Comparison of ENCODE assay signal across 1 cellular context in the genomic region with DNA sequence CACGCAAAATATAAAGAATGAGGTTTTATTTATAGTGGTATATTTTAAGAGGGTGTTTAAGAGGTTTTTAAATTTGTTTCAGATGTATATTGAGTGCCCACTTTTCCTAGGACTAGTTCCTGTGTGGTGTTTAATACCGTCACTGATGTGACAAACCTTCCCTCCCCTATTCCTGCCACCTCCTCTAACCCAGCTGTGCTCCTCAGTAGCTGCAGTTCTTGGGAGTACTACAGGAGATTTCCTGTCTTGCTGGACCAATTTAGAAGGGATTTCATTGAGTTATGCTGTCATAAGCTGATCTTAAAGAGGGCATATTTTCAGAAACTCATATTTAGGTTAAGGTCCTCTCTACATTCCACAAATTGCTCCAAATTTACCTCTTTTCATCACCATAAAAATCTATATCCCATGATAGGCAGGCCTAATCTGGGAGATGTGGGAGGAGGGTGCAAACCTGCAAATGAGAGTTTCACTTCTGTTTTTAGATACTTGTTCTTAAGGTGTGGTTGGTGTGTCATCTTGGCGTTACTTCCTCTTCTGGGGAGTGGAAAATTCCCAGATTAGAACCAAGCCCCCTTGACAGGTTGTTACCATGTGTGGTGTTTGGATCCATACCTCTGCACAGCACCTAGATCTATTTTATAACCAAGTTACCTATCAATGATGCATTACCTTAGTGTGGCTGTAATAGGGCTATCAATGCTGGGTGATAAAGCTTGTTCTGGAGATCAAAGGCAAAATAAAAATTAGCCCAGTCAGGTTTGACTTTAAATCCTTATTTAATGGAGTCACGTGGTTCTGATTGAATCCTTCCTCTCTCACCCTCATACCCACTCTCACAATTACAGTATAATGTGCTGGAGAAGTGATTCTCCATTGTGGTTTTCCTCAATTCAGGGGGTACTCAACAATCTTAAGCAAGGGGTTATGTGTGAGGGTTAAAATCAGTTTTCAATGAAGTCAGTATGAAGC.
TF ChIP-seq lines count a peak whose summit lies in the region.

No MANE protein-coding gene starts in this region.

TF ChIP-seq in GM12878, 131 proteins besides CTCF, POLR2A, EP300 and RAD21 (continued from another document and continues in another):
- TF ChIP-seq, protein P1, sequence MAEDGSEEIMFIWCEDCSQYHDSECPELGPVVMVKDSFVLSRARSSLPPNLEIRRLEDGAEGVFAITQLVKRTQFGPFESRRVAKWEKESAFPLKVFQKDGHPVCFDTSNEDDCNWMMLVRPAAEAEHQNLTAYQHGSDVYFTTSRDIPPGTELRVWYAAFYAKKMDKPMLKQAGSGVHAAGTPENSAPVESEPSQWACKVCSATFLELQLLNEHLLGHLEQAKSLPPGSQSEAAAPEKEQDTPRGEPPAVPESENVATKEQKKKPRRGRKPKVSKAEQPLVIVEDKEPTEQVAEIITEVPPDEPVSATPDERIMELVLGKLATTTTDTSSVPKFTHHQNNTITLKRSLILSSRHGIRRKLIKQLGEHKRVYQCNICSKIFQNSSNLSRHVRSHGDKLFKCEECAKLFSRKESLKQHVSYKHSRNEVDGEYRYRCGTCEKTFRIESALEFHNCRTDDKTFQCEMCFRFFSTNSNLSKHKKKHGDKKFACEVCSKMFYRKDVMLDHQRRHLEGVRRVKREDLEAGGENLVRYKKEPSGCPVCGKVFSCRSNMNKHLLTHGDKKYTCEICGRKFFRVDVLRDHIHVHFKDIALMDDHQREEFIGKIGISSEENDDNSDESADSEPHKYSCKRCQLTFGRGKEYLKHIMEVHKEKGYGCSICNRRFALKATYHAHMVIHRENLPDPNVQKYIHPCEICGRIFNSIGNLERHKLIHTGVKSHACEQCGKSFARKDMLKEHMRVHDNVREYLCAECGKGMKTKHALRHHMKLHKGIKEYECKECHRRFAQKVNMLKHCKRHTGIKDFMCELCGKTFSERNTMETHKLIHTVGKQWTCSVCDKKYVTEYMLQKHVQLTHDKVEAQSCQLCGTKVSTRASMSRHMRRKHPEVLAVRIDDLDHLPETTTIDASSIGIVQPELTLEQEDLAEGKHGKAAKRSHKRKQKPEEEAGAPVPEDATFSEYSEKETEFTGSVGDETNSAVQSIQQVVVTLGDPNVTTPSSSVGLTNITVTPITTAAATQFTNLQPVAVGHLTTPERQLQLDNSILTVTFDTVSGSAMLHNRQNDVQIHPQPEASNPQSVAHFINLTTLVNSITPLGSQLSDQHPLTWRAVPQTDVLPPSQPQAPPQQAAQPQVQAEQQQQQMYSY (CRISPR knock-in tag; IDR thresholded peaks at IDR 0.05): no peak
- TF ChIP-seq NR2C1 (IDR thresholded peaks at IDR 0.05) (no peak), FOXM1 (IDR thresholded peaks at IDR 0.05; ENCODE audit: low read depth, low read length) (peak; percentile 95), EZH2 (IDR thresholded peaks at IDR 0.05; ENCODE audit: borderline replicate concordance, control insufficient read depth, low read depth, low read length) (no peak), MXI1 (IDR thresholded peaks at IDR 0.05; ENCODE audit: low read depth, low read length) (peak; percentile 11; the same call in 1 of the 2 replicates), MLLT1 (IDR thresholded peaks at IDR 0.05) (peak; percentile 66; the same call in 1 of the 2 replicates), ASH2L (IDR thresholded peaks at IDR 0.05; ENCODE audit: borderline replicate concordance, low read depth) (no peak), BRCA1 (IDR thresholded peaks at IDR 0.05; ENCODE audit: low read depth, low read length) (no peak), JUND (IDR thresholded peaks at IDR 0.05; ENCODE audit: low read depth, low read length) (peak; percentile 68; the same call in 1 of the 2 replicates), MTA3 (IDR thresholded peaks at IDR 0.05; ENCODE audit: borderline replicate concordance, low read length) (peak; percentile 88; the same call in 1 of the 2 replicates), CHD4 (IDR thresholded peaks at IDR 0.05) (0 out of 2 replicates have a peak, but pooled peaks have one; percentile 39), SPI1 (IDR thresholded peaks at IDR 0.05; ENCODE audit: borderline replicate concordance, insufficient read depth, low read depth, low read length) (peak; percentile 99), RCOR1 (conservative IDR thresholded peaks at IDR 0.05; ENCODE audit: low read depth, low read length) (peak; percentile 72; the same call in 1 of the 2 replicates), RFX5 (IDR thresholded peaks at IDR 0.05; ENCODE audit: low read depth, low read length) (no peak), E4F1 (IDR thresholded peaks at IDR 0.05; ENCODE audit: borderline replicate concordance, partially characterized antibody) (no peak), TARDBP (IDR thresholded peaks at IDR 0.05; ENCODE audit: borderline replicate concordance) (no peak), NRF1 (conservative IDR thresholded peaks at IDR 0.05; ENCODE audit: low read depth, low read length) (no peak), SUZ12 (IDR thresholded peaks at IDR 0.05; ENCODE audit: unreplicated experiment) (no peak), SREBF2 (IDR thresholded peaks at IDR 0.05; ENCODE audit: low read length) (no peak), SIX5 (IDR thresholded peaks at IDR 0.05; ENCODE audit: low read depth, low read length, severe bottlenecking) (no peak), IKZF2 (IDR thresholded peaks at IDR 0.05) (peak; percentile 100), RAD51 (IDR thresholded peaks at IDR 0.05) (peak; percentile 93), ATF7 (IDR thresholded peaks at IDR 0.05; ENCODE audit: low read depth) (peak; percentile 85), NFXL1 (IDR thresholded peaks at IDR 0.05; ENCODE audit: borderline replicate concordance) (no peak), CBFB (IDR thresholded peaks at IDR 0.05; ENCODE audit: low read depth) (peak; percentile 62; the same call in 1 of the 2 replicates), ZNF217 (IDR thresholded peaks at IDR 0.05) (peak; percentile 89), PAX8 (IDR thresholded peaks at IDR 0.05) (no peak), SREBF1 (IDR thresholded peaks at IDR 0.05; ENCODE audit: low read length) (no peak), FOXK2 (IDR thresholded peaks at IDR 0.05) (no peak), ATF3 (IDR thresholded peaks at IDR 0.05; ENCODE audit: borderline replicate concordance, extremely low read depth, low read depth, low read length) (no peak), CREM (IDR thresholded peaks at IDR 0.05; ENCODE audit: low read depth) (peak; percentile 86), PAX5 (IDR thresholded peaks at IDR 0.05; ENCODE audit: borderline replicate concordance, low read depth, low read length) (peak; percentile 86), TCF12 (IDR thresholded peaks at IDR 0.05; ENCODE audit: low read depth, low read length) (0 out of 2 replicates have a peak, but pooled peaks have one; percentile 42), SMAD1 (IDR thresholded peaks at IDR 0.05; ENCODE audit: low read depth, partially characterized antibody) (peak; percentile 45), JUNB (IDR thresholded peaks at IDR 0.05) (peak; percentile 81), CREB1 (IDR thresholded peaks at IDR 0.05; ENCODE audit: low read depth) (peak; percentile 58; the same call in 1 of the 2 replicates), POLR2AphosphoS5 (IDR thresholded peaks at IDR 0.05; ENCODE audit: low read length) (no peak), DPF2 (IDR thresholded peaks at IDR 0.05) (peak; percentile 100), RB1 (IDR thresholded peaks at IDR 0.05; ENCODE audit: borderline replicate concordance) (peak; percentile 38; the same call in 1 of the 2 replicates), RBBP5 (conservative IDR thresholded peaks at IDR 0.05) (no peak), TCF7 (IDR thresholded peaks at IDR 0.05; ENCODE audit: borderline replicate concordance) (peak; percentile 66; the same call in 1 of the 2 replicates), MEF2A (IDR thresholded peaks at IDR 0.05; ENCODE audit: insufficient read depth, low read depth, low read length) (peak; percentile 89), PKNOX1 (IDR thresholded peaks at IDR 0.05) (peak; percentile 93), EGR1 (IDR thresholded peaks at IDR 0.05; ENCODE audit: borderline replicate concordance in 1 of 2, low read depth in 2 of 2, low read length in 2 of 2) (no peak)
- TF ChIP-seq, protein P2, sequence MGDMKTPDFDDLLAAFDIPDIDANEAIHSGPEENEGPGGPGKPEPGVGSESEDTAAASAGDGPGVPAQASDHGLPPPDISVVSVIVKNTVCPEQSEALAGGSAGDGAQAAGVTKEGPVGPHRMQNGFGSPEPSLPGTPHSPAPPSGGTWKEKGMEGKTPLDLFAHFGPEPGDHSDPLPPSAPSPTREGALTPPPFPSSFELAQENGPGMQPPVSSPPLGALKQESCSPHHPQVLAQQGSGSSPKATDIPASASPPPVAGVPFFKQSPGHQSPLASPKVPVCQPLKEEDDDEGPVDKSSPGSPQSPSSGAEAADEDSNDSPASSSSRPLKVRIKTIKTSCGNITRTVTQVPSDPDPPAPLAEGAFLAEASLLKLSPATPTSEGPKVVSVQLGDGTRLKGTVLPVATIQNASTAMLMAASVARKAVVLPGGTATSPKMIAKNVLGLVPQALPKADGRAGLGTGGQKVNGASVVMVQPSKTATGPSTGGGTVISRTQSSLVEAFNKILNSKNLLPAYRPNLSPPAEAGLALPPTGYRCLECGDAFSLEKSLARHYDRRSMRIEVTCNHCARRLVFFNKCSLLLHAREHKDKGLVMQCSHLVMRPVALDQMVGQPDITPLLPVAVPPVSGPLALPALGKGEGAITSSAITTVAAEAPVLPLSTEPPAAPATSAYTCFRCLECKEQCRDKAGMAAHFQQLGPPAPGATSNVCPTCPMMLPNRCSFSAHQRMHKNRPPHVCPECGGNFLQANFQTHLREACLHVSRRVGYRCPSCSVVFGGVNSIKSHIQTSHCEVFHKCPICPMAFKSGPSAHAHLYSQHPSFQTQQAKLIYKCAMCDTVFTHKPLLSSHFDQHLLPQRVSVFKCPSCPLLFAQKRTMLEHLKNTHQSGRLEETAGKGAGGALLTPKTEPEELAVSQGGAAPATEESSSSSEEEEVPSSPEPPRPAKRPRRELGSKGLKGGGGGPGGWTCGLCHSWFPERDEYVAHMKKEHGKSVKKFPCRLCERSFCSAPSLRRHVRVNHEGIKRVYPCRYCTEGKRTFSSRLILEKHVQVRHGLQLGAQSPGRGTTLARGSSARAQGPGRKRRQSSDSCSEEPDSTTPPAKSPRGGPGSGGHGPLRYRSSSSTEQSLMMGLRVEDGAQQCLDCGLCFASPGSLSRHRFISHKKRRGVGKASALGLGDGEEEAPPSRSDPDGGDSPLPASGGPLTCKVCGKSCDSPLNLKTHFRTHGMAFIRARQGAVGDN (IDR thresholded peaks at IDR 0.05): 0 out of 2 replicates have a peak, but pooled peaks have one; percentile 35
- TF ChIP-seq, protein P3, sequence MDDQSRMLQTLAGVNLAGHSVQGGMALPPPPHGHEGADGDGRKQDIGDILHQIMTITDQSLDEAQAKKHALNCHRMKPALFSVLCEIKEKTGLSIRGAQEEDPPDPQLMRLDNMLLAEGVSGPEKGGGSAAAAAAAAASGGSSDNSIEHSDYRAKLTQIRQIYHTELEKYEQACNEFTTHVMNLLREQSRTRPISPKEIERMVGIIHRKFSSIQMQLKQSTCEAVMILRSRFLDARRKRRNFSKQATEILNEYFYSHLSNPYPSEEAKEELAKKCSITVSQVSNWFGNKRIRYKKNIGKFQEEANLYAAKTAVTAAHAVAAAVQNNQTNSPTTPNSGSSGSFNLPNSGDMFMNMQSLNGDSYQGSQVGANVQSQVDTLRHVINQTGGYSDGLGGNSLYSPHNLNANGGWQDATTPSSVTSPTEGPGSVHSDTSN (IDR thresholded peaks at IDR 0.05; ENCODE audit: insufficient replicate concordance, low read depth, low read length): no peak
- TF ChIP-seq, protein P4, sequence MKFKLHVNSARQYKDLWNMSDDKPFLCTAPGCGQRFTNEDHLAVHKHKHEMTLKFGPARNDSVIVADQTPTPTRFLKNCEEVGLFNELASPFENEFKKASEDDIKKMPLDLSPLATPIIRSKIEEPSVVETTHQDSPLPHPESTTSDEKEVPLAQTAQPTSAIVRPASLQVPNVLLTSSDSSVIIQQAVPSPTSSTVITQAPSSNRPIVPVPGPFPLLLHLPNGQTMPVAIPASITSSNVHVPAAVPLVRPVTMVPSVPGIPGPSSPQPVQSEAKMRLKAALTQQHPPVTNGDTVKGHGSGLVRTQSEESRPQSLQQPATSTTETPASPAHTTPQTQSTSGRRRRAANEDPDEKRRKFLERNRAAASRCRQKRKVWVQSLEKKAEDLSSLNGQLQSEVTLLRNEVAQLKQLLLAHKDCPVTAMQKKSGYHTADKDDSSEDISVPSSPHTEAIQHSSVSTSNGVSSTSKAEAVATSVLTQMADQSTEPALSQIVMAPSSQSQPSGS (IDR thresholded peaks at IDR 0.05; ENCODE audit: low read length): peak; percentile 94
